ENCODE assay signal across 8 cellular contexts in genomic region chr11:108788565-108789199, GRCh38.
A peak's percentile ranks its signal among the peaks of the same experiment; 100 is the strongest.
DNase-seq lines count a peak whose midpoint lies in the region; ATAC-seq and TF ChIP-seq lines count a peak whose summit lies in the region.

No MANE protein-coding gene starts in this region.

- H3K4me3 ChIP-seq in AG10803 (ENCODE audit: low read length) (no peak overlapping the region), fibroblast of villous mesenchyme (ENCODE audit: low read depth, low read length) (no peak overlapping the region), colonic mucosa (no peak overlapping the region)

- H3K9ac ChIP-seq in colonic mucosa (ENCODE audit: low read depth in 2 of 2, low read length in 2 of 2) = no peak overlapping the region

- DNase-seq in AG10803 (ENCODE audit: low read depth) (peak; percentile 53), NCI-H69 (lab: John Stamatoyannopoulos, UW) (peak; percentile 18), fibroblast of villous mesenchyme (ENCODE audit: low read depth) (peak; percentile 51), colonic mucosa (no peak), NK-92 (lab: John Stamatoyannopoulos, UW; ENCODE audit: unreplicated experiment) (no peak), SK-N-DZ (ENCODE audit: low spot score) (no peak)
- DNase-seq in effector CD8-positive, alpha-beta T cell (lab: John Stamatoyannopoulos, UW) = no peak

- H3K27ac ChIP-seq in colonic mucosa = no peak overlapping the region

- H3K27me3 ChIP-seq in colonic mucosa = no peaks in the 10 kb centered on the region

- intact Hi-C loops in colonic mucosa (cut with DNase I) = no loop called here

- no peaks in the 10 kb centered on the region for H3K4me1 ChIP-seq in colonic mucosa

- no peaks in the 10 kb centered on the region for H3K9me3 ChIP-seq in colonic mucosa

- TF ChIP-seq CTCF in AG10803 (conservative IDR thresholded peaks at IDR 0.05; ENCODE audit: low read length) (peak; percentile 62), fibroblast of villous mesenchyme (IDR thresholded peaks at IDR 0.05; ENCODE audit: insufficient read depth, low read depth, low read length) (peak; percentile 61), colonic mucosa (IDR thresholded peaks at IDR 0.05) (no peak)

- H3K36me3 ChIP-seq in colonic mucosa = no peaks in the 10 kb centered on the region

- ATAC-seq in GM21367 (IDR thresholded peaks at IDR 0.05; ENCODE audit: unreplicated experiment) = peak; percentile 55

Comparison
In these comparisons a context has a peak if more than half of its experiments do, and no peak if none do; other contexts are left out.
1. DNase-seq: peak in AG10803 (single experiment), NCI-H69 (single experiment) and fibroblast of villous mesenchyme (single experiment); none in effector CD8-positive, alpha-beta T cell (single experiment), colonic mucosa (single experiment), NK-92 (single experiment) and SK-N-DZ (single experiment).